In genomic region chr12:115129727-115130126, GRCh38 we compare ENCODE assay signal across 17 cellular contexts.
"Had no signal": no experiment of that assay in that cellular context is flagged by ENCODE, and none has a peak within 500 bp of the region (broad histone marks: within the 10 kb centered on the region; RNA-seq: fewer than 3 reads in every experiment).

No MANE protein-coding gene starts in this region.

- DNase-seq: activated CD4-positive, alpha-beta T cell treated with anti-CD3 and anti-CD28 coated beads, Interleukin-2, amount 50 U/mL, for 48 hours; amygdala; central memory CD4-positive, alpha-beta T cell; endodermal cell; left ventricle myocardium superior; naive thymus-derived CD4-positive, alpha-beta T cell; stimulated activated CD4-positive, alpha-beta T cell treated with anti-CD3 and anti-CD28 coated beads, Interleukin-15, amount 100 ng/mL, for 24 hours; stimulated activated CD4-positive, alpha-beta T cell treated with anti-CD3 and anti-CD28 coated beads, Interleukin-2, amount 100 ng/mL, for 48 hours; stomach; SW 1271 had no signal

- FAIRE-seq: colon, frontal cortex, TTC549 had no signal

- H3K27ac ChIP-seq: neural progenitor cell, prostate gland, right atrium auricular region, skin epidermis, stomach had no signal

- H3K4me3 ChIP-seq: neural progenitor cell, prostate gland, right atrium auricular region, skin epidermis, stomach had no signal

- H3K9me3 ChIP-seq: prostate gland had no signal

- H3K27me3 ChIP-seq: neural progenitor cell, right atrium auricular region, stomach had no signal

- ATAC-seq: left ventricle myocardium superior; naive thymus-derived CD4-positive, alpha-beta T cell had no signal

- H3K9ac ChIP-seq: neural progenitor cell had no signal

- H3K4me1 ChIP-seq: prostate gland, right atrium auricular region had no signal

- H2AFZ ChIP-seq: neural progenitor cell had no signal

- H3K36me3 ChIP-seq: neural progenitor cell, prostate gland, right atrium auricular region, stomach had no signal

- H3K4me2 ChIP-seq: neural progenitor cell had no signal
